ENCODE assay signal across 1 cellular context in genomic region chr19:55041627-55042343, GRCh38.
A peak's percentile ranks its signal among the peaks of the same experiment; 100 is the strongest.
TF ChIP-seq lines count a peak whose summit lies in the region.

No MANE protein-coding gene starts in this region.

TF ChIP-seq in K562, 482 proteins besides CTCF, POLR2A, EP300 and RAD21 (continued from another document and continues in another):
- 0 out of 2 replicates have a peak, but pooled peaks have one; percentile 10 for TF ChIP-seq THRB (CRISPR knock-in tag; conservative IDR thresholded peaks at IDR 0.05)
- TF ChIP-seq KLF1 (tag; IDR thresholded peaks at IDR 0.05): no peak
- TF ChIP-seq BRCA1 (IDR thresholded peaks at IDR 0.05): no peak
- TF ChIP-seq BRCA1 (CRISPR knock-in tag; IDR thresholded peaks at IDR 0.05): no peak
- TF ChIP-seq MTF1 (CRISPR knock-in tag; IDR thresholded peaks at IDR 0.05; ENCODE audit: borderline replicate concordance): no peak
- no peak for TF ChIP-seq CHD4 (IDR thresholded peaks at IDR 0.05; ENCODE audit: insufficient read depth, insufficient replicate concordance, low read depth, low read length, poor library complexity, severe bottlenecking)
- no peak for TF ChIP-seq KAT7 (CRISPR knock-in tag; IDR thresholded peaks at IDR 0.05; ENCODE audit: borderline replicate concordance)
- TF ChIP-seq TAF15 (IDR thresholded peaks at IDR 0.05; ENCODE audit: low read depth, low read length): no peak
- no peak for TF ChIP-seq GABPB2 (CRISPR knock-in tag; conservative IDR thresholded peaks at IDR 0.05)
- no peak for TF ChIP-seq E4F1 (CRISPR knock-in tag; IDR thresholded peaks at IDR 0.05; ENCODE audit: borderline replicate concordance)
- no peak for TF ChIP-seq SPI1 (IDR thresholded peaks at IDR 0.05; ENCODE audit: borderline replicate concordance, low read depth, low read length)
- TF ChIP-seq CC2D1A (IDR thresholded peaks at IDR 0.05): no peak
- no peak for TF ChIP-seq PURB (CRISPR knock-in tag; IDR thresholded peaks at IDR 0.05; ENCODE audit: low read depth)
- TF ChIP-seq PATZ1 (CRISPR knock-in tag; IDR thresholded peaks at IDR 0.05; ENCODE audit: borderline replicate concordance): no peak
- no peak for TF ChIP-seq BCLAF1 (IDR thresholded peaks at IDR 0.05; ENCODE audit: borderline replicate concordance in 1 of 2, control insufficient read depth in 1 of 2, low read depth in 2 of 2, low read length in 1 of 2)
- no peak; the same call in 1 of the 2 replicates for TF ChIP-seq MAX (CRISPR knock-in tag; IDR thresholded peaks at IDR 0.05)
- peak; percentile 78 for TF ChIP-seq HDAC2 (IDR thresholded peaks at IDR 0.05)
- no peak for TF ChIP-seq THRA (IDR thresholded peaks at IDR 0.05)
- 0 out of 2 replicates have a peak, but pooled peaks have one; percentile 40 for TF ChIP-seq DMBX1 (CRISPR knock-in tag; IDR thresholded peaks at IDR 0.05; ENCODE audit: borderline replicate concordance)
- no peak for TF ChIP-seq ZBTB49 (CRISPR knock-in tag; IDR thresholded peaks at IDR 0.05; ENCODE audit: borderline replicate concordance)
- TF ChIP-seq HMGN3 (IDR thresholded peaks at IDR 0.05; ENCODE audit: borderline replicate concordance, extremely low read depth, insufficient read length, low read depth, low read length): no peak
- no peak for TF ChIP-seq HBP1 (CRISPR knock-in tag; IDR thresholded peaks at IDR 0.05)
- peak; percentile 18; the same call in 1 of the 2 replicates for TF ChIP-seq BCOR (IDR thresholded peaks at IDR 0.05)
- TF ChIP-seq ZBTB26 (CRISPR knock-in tag; IDR thresholded peaks at IDR 0.05): no peak
- 0 out of 4 replicates have a peak, but pooled peaks of 1 of the 2 experiments have one; percentile 26 for TF ChIP-seq KDM4B (IDR thresholded peaks at IDR 0.05; ENCODE audit: borderline replicate concordance in 2 of 2, low read depth in 1 of 2)
- TF ChIP-seq ID3 (CRISPR knock-in tag; IDR thresholded peaks at IDR 0.05): no peak
- TF ChIP-seq ID3 (tag; IDR thresholded peaks at IDR 0.05): no peak; the same call in 1 of the 2 replicates
- no peak for TF ChIP-seq HLTF (IDR thresholded peaks at IDR 0.05)
- TF ChIP-seq NR2C1 (IDR thresholded peaks at IDR 0.05): no peak; the same call in 1 of the 2 replicates
- peak; percentile 61; the same call in 1 of the 2 replicates for TF ChIP-seq NR2C1 (tag; IDR thresholded peaks at IDR 0.05)
- TF ChIP-seq TRIM24 (IDR thresholded peaks at IDR 0.05): no peak
- peak; percentile 48; the same call in 1 of the 2 replicates for TF ChIP-seq ATF3 (IDR thresholded peaks at IDR 0.05)
- no peak for TF ChIP-seq ATF3 (CRISPR knock-in tag; conservative IDR thresholded peaks at IDR 0.05)
- TF ChIP-seq MCM2 (IDR thresholded peaks at IDR 0.05; ENCODE audit: low read depth): no peak
- TF ChIP-seq POLR2AphosphoS5 (IDR thresholded peaks at IDR 0.05; ENCODE audit: control insufficient read depth, insufficient read depth, low read depth, low read length): no peak
- TF ChIP-seq RBFOX2 (IDR thresholded peaks at IDR 0.05; ENCODE audit: low read depth, low read length): peak; percentile 74
- peak; percentile 53 for TF ChIP-seq CBFA2T2 (conservative IDR thresholded peaks at IDR 0.05)
- TF ChIP-seq ZNF3 (CRISPR knock-in tag; IDR thresholded peaks at IDR 0.05): no peak
- TF ChIP-seq ATF6 (CRISPR knock-in tag; IDR thresholded peaks at IDR 0.05): no peak; the same call in 1 of the 2 replicates
- TF ChIP-seq GTF2F1 (IDR thresholded peaks at IDR 0.05; ENCODE audit: low read depth, low read length): no peak
- TF ChIP-seq MAFG (tag; conservative IDR thresholded peaks at IDR 0.05): no peak
- peak in 1 of 2 experiments; percentile 74; a peak in 2 of 4 replicates for TF ChIP-seq TBL1XR1 (IDR thresholded peaks at IDR 0.05; ENCODE audit: low read length in 2 of 2)
- TF ChIP-seq HNRNPLL (IDR thresholded peaks at IDR 0.05; ENCODE audit: low read depth, low read length, poor library complexity, severe bottlenecking): no peak
- TF ChIP-seq C11orf30 (IDR thresholded peaks at IDR 0.05; ENCODE audit: low read depth): no peak
- no peak for TF ChIP-seq ZNF274 (IDR thresholded peaks at IDR 0.05; ENCODE audit: borderline replicate concordance, low read depth, low read length)
